In the genomic region with DNA sequence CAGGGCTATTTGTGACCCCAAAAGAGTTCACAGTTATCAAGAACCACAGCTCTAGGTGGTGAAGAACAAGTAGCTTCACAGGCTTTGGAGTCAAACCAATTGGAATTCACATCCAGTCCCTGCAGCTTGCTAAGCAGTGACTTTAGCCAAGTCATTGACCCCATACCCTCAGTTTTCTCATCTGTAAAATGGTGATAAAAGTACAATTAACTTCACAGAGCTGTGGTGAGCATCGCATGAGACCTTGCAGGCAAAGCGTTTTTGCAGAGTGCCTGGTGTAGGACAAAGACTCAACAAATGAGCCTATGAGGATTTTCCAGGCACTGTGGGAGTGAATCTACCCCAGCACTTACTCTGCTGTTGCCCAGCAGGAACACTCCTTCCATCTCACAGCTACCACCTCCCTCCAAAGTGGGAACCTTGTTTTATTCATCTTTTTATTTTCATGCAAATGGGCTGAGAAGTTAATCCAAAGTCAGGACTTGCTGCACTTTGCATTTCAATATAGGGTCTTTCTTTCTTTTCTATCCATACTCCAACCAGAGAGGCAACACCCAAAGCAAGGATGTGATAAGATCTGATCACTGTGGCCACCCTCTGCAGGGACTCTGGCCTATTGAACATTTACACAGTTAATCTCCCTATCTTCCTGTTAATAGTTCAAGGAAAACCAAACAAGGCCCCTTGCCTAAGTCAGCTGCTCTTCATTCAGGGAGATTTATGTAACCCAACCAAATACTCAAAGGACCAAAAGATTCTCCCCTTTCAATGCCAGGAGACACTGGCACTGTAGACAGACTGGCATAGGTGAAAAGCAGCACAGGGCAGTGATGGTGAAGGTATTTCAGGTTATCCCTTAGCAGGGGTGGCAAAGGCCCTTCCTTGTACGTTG, we compare ENCODE assay signal across 14 cellular contexts.
"Had no signal": no experiment of that assay in that cellular context is flagged by ENCODE, and none has a peak within 500 bp of the region (broad histone marks: within the 10 kb centered on the region; RNA-seq: fewer than 3 reads in every experiment).

No MANE protein-coding gene starts in this region.

- H3K36me3 Mint-ChIP-seq: activated naive CD4-positive, alpha-beta T cell treated with anti-CD3 and anti-CD28 coated beads, Interleukin-2, amount 10 ng/mL, durations not matched to agents 7 days and 5 days had no signal

- H3K4me3 Mint-ChIP-seq: activated B cell treated with CpG ODN at 0.5 μM for 24 hours; activated CD4-positive, alpha-beta T cell treated with anti-CD3 and anti-CD28 coated beads, Interleukin-2, amount 10 ng/mL, durations not matched to agents 7 days and 5 days; activated naive CD4-positive, alpha-beta T cell treated with anti-CD3 and anti-CD28 coated beads, Interleukin-2, amount 10 ng/mL, durations not matched to agents 7 days and 5 days; nephron; stimulated activated naive CD8-positive, alpha-beta T cell treated with anti-CD3 and anti-CD28 coated beads, Interleukin-15, amount 100 ng/mL, for 72 hours had no signal

- FAIRE-seq: colon, islet of Langerhans had no signal

- H3K27me3 Mint-ChIP-seq: activated B cell treated with CpG ODN at 0.5 μM for 24 hours; activated CD4-positive, alpha-beta T cell treated with anti-CD3 and anti-CD28 coated beads, Interleukin-2, amount 10 ng/mL, durations not matched to agents 7 days and 5 days; activated naive CD4-positive, alpha-beta T cell treated with anti-CD3 and anti-CD28 coated beads, Interleukin-2, amount 10 ng/mL, durations not matched to agents 7 days and 5 days; stimulated activated naive CD8-positive, alpha-beta T cell treated with anti-CD3 and anti-CD28 coated beads, Interleukin-15, amount 100 ng/mL, for 72 hours had no signal

- H3K4me3 ChIP-seq: gastroesophageal sphincter, thoracic aorta had no signal

- H3K9me3 Mint-ChIP-seq: activated B cell treated with CpG ODN at 0.5 μM for 24 hours; activated CD4-positive, alpha-beta T cell treated with anti-CD3 and anti-CD28 coated beads, Interleukin-2, amount 10 ng/mL, durations not matched to agents 7 days and 5 days; activated naive CD4-positive, alpha-beta T cell treated with anti-CD3 and anti-CD28 coated beads, Interleukin-2, amount 10 ng/mL, durations not matched to agents 7 days and 5 days; activated T-helper 2 cell treated with anti-CD3 and anti-CD28 coated beads, Interferon-gamma antibody, Interleukin-2, Interleukin-4, amounts not matched to agents 10 μg/mL and 5 μg/mL and 100 μg/mL, durations not matched to agents 14 hours and 24 hours and 36 hours; nephron; stimulated activated naive CD8-positive, alpha-beta T cell treated with anti-CD3 and anti-CD28 coated beads, Interleukin-15, amount 100 ng/mL, for 72 hours had no signal

- H3K27ac Mint-ChIP-seq: activated B cell treated with CpG ODN at 0.5 μM for 24 hours; activated CD4-positive, alpha-beta T cell treated with anti-CD3 and anti-CD28 coated beads, Interleukin-2, amount 10 ng/mL, durations not matched to agents 7 days and 5 days; activated naive CD4-positive, alpha-beta T cell treated with anti-CD3 and anti-CD28 coated beads, Interleukin-2, amount 10 ng/mL, durations not matched to agents 7 days and 5 days; activated T-helper 2 cell treated with anti-CD3 and anti-CD28 coated beads, Interferon-gamma antibody, Interleukin-2, Interleukin-4, amounts not matched to agents 10 μg/mL and 5 μg/mL and 100 μg/mL, durations not matched to agents 14 hours and 24 hours and 36 hours; nephron had no signal

- H3K27ac ChIP-seq: gastroesophageal sphincter, thoracic aorta had no signal

- H3K9me3 ChIP-seq: gastroesophageal sphincter, thoracic aorta had no signal

- ATAC-seq: gastroesophageal sphincter; stimulated activated naive CD8-positive, alpha-beta T cell treated with anti-CD3 and anti-CD28 coated beads, Interleukin-15, amount 100 ng/mL, for 72 hours had no signal

- H3K4me1 Mint-ChIP-seq: activated B cell treated with CpG ODN at 0.5 μM for 24 hours; activated CD4-positive, alpha-beta T cell treated with anti-CD3 and anti-CD28 coated beads, Interleukin-2, amount 10 ng/mL, durations not matched to agents 7 days and 5 days; activated naive CD4-positive, alpha-beta T cell treated with anti-CD3 and anti-CD28 coated beads, Interleukin-2, amount 10 ng/mL, durations not matched to agents 7 days and 5 days; stimulated activated naive CD8-positive, alpha-beta T cell treated with anti-CD3 and anti-CD28 coated beads, Interleukin-15, amount 100 ng/mL, for 72 hours had no signal

- DNase-seq: activated B cell treated with CpG ODN at 0.5 μM for 24 hours; activated CD4-positive, alpha-beta T cell treated with anti-CD3 and anti-CD28 coated beads, Interleukin-2, amount 10 ng/mL, durations not matched to agents 7 days and 5 days; activated naive CD4-positive, alpha-beta T cell treated with anti-CD3 and anti-CD28 coated beads, Interleukin-2, amount 10 ng/mL, durations not matched to agents 7 days and 5 days; activated T-cell treated with anti-CD3 and anti-CD28 coated beads for 4 hours; effector memory CD4-positive, alpha-beta T cell; stimulated activated CD4-positive, alpha-beta T cell treated with anti-CD3 and anti-CD28 coated beads, Interleukin-4, amount 100 ng/mL, for 4 hours; stimulated activated naive CD8-positive, alpha-beta T cell treated with anti-CD3 and anti-CD28 coated beads, Interleukin-15, amount 100 ng/mL, for 72 hours; T1000 had no signal

- H3K27me3 ChIP-seq: gastroesophageal sphincter had no signal
